ENCODE assay signal across 1 cellular context in genomic region chr3:38283810-38284775, GRCh38.
TF ChIP-seq lines count a peak whose summit lies in the region.

No MANE protein-coding gene starts in this region.

TF ChIP-seq in HepG2, 621 proteins besides CTCF, POLR2A, EP300 and RAD21:
- TF ChIP-seq ZNF407 (CRISPR knock-in tag; IDR thresholded peaks at IDR 0.05; ENCODE audit: not compliant biosample characterization) (no peak), RFX1 (IDR thresholded peaks at IDR 0.05) (no peak), AFF4 (CRISPR knock-in tag; IDR thresholded peaks at IDR 0.05) (no peak), ZNF326 (CRISPR knock-in tag; IDR thresholded peaks at IDR 0.05; ENCODE audit: borderline replicate concordance) (no peak), ZBTB1 (CRISPR knock-in tag; IDR thresholded peaks at IDR 0.05; ENCODE audit: borderline replicate concordance) (no peak), RERE (CRISPR knock-in tag; IDR thresholded peaks at IDR 0.05; ENCODE audit: low read depth) (no peak), ATF5 (CRISPR knock-in tag; IDR thresholded peaks at IDR 0.05; ENCODE audit: low read depth) (no peak), MYPOP (CRISPR knock-in tag; IDR thresholded peaks at IDR 0.05) (no peak), SRSF1 (optimal IDR thresholded peaks at IDR 0.05; ENCODE audit: low read depth, low read length) (no peak), NONO (IDR thresholded peaks at IDR 0.05) (no peak), NONO (CRISPR knock-in tag; conservative IDR thresholded peaks at IDR 0.05) (no peak), POLR2G (IDR thresholded peaks at IDR 0.05; ENCODE audit: low read depth, low read length) (no peak), BATF2 (CRISPR knock-in tag; IDR thresholded peaks at IDR 0.05) (no peak), TFDP1 (CRISPR knock-in tag; IDR thresholded peaks at IDR 0.05; ENCODE audit: borderline replicate concordance) (no peak)
